10 cellular contexts compared by ENCODE assay signal in genomic region chr21:16420086-16420724, GRCh38.
DNase-seq lines count a peak whose midpoint lies in the region; ATAC-seq, FAIRE-seq and TF ChIP-seq lines count a peak whose summit lies in the region.
"Had no signal": no experiment of that assay in that cellular context is flagged by ENCODE, and none has a peak within 500 bp of the region (broad histone marks: within the 10 kb centered on the region; RNA-seq: fewer than 3 reads in every experiment).

No MANE protein-coding gene starts in this region.

- H3K9me2 ChIP-seq in GM23338 (ENCODE audit: insufficient read depth): no peaks in the 10 kb centered on the region

- H2AK5ac ChIP-seq in H9 (ENCODE audit: insufficient read length, low read length): no peak overlapping the region

- no peaks in the 10 kb centered on the region for H4K20me1 ChIP-seq in keratinocyte (ENCODE audit: control insufficient read depth, extremely low read depth, insufficient read depth, low read length)
- no peaks in the 10 kb centered on the region for H4K20me1 ChIP-seq in GM23338 (replicated peaks; ENCODE audit: insufficient read depth)
- H4K20me1 ChIP-seq in H9 (ENCODE audit: control insufficient read depth, insufficient read depth, insufficient read length): no peaks in the 10 kb centered on the region

- intact Hi-C loops in testis (cut with DNase I; ENCODE audit: low total_unique reads) (no loop called here), posterior vena cava (cut with DNase I) (no loop called here)
- intact Hi-C loops in activated CD4-positive, alpha-beta memory T cell treated with anti-CD3 and anti-CD28 coated beads for 36 hours (cut with micrococcal nuclease): no loop called here

- 3 to 5% methylated on average over 4 of the region's 4 CpGs for WGBS in testis, 2 donors
- no CpG with 5 or more reads among the region's 4 CpGs for WGBS in H9 (ENCODE audit: extremely low coverage, insufficient read length, low lambda C conversion rate)

- H3K27ac Mint-ChIP-seq in GM23338 (no peak overlapping the region), H9 (no peak overlapping the region)
- no peak overlapping the region for H3K27ac Mint-ChIP-seq in activated CD4-positive, alpha-beta memory T cell treated with anti-CD3 and anti-CD28 coated beads for 36 hours

- no peak overlapping the region for H2BK120ac ChIP-seq in H9 (ENCODE audit: low read depth, low read length, poor library complexity, severe bottlenecking)

- H3K56ac ChIP-seq in H9 (ENCODE audit: insufficient read length, low read depth, low read length): no peak overlapping the region

- TF ChIP-seq CTCF in keratinocyte (optimal IDR thresholded peaks at IDR 0.05 in 1 of 3, IDR thresholded peaks at IDR 0.05 in 1 of 3, conservative IDR thresholded peaks at IDR 0.05 in 1 of 3; ENCODE audit: extremely low read depth in 1 of 3, insufficient read depth in 2 of 3, low read length in 3 of 3) (no peak), testis (IDR thresholded peaks at IDR 0.05) (no peak), GM23338 (conservative IDR thresholded peaks at IDR 0.05; ENCODE audit: low read depth in 2 of 2) (no peak), H9 (conservative IDR thresholded peaks at IDR 0.05) (no peak)

- no peaks in the 10 kb centered on the region for H3K36me3 Mint-ChIP-seq in GM23338 (ENCODE audit: low read depth)
- H3K36me3 Mint-ChIP-seq in H9 (ENCODE audit: insufficient read depth in 1 of 3, low read depth in 3 of 3): no peaks in the 10 kb centered on the region
- no peaks in the 10 kb centered on the region for H3K36me3 Mint-ChIP-seq in activated CD4-positive, alpha-beta memory T cell treated with anti-CD3 and anti-CD28 coated beads for 36 hours

- no peak overlapping the region for H2BK5ac ChIP-seq in H9 (ENCODE audit: insufficient read length, low read length)

- H3K4me1 ChIP-seq in keratinocyte (ENCODE audit: control insufficient read depth, extremely low read depth, insufficient read depth, low read length) (peaks cover 6% of the 10 kb centered on the region), testis (peaks cover 6% of the 10 kb centered on the region), GM23338 (ENCODE audit: insufficient read depth) (no peaks in the 10 kb centered on the region), H9 (ENCODE audit: insufficient read depth, low read length) (no peaks in the 10 kb centered on the region)

- H4K5ac ChIP-seq in H9 (ENCODE audit: insufficient read length, low read depth, low read length): no peak overlapping the region

- no peak overlapping the region for H3K9ac ChIP-seq in keratinocyte (ENCODE audit: control insufficient read depth, extremely low read depth, insufficient read depth, low read length)
- H3K9ac ChIP-seq in H9 (ENCODE audit: extremely low read depth, insufficient read length, low read length): no peak overlapping the region

- peak overlapping the region; percentile 72 for H3K4me2 ChIP-seq in keratinocyte (ENCODE audit: control insufficient read depth, extremely low read depth, insufficient read depth, low read depth, low read length)
- H3K4me2 ChIP-seq in GM23338: no peak overlapping the region
- H3K4me2 ChIP-seq in H9 (ENCODE audit: insufficient read depth, insufficient read length, low read length): no peak overlapping the region

- dilution Hi-C loops in keratinocyte (cut with MboI; ENCODE audit: extremely low pct_ligation_motif_present, low sequenced_read_pairs): no loop called here

- TF ChIP-seq POLR2A in testis (IDR thresholded peaks at IDR 0.05): no peak

- no peak overlapping the region for H3K23ac ChIP-seq in H9 (ENCODE audit: insufficient read length, low read depth, low read length)

- H3K27ac ChIP-seq in keratinocyte (ENCODE audit: control insufficient read depth, insufficient read depth, low read length) (no peak overlapping the region), testis (peak overlapping the region; percentile 76 to 93), GM23338 (ENCODE audit: low read depth) (no peak overlapping the region), H9 (ENCODE audit: insufficient read length, low read depth, low read length) (no peak overlapping the region)

- no peaks in the 10 kb centered on the region for H3K9me1 ChIP-seq in keratinocyte (ENCODE audit: control insufficient read depth, extremely low read depth, insufficient read depth, low read length)

- peak overlapping the region; percentile 91 for H2AFZ ChIP-seq in keratinocyte (ENCODE audit: control insufficient read depth, low read length)
- H2AFZ ChIP-seq in GM23338: no peak overlapping the region
- no peak overlapping the region for H2AFZ ChIP-seq in H9 (ENCODE audit: low read length)

- H2BK15ac ChIP-seq in H9 (ENCODE audit: low read depth, low read length): no peak overlapping the region

- H3T11ph ChIP-seq in H9 (ENCODE audit: low read length): no peak overlapping the region

- H3K4ac ChIP-seq in H9 (ENCODE audit: low read depth, low read length): no peak overlapping the region

- no peak overlapping the region for H2BK20ac ChIP-seq in H9 (ENCODE audit: low read depth, low read length, poor library complexity, severe bottlenecking)

- no peaks in the 10 kb centered on the region for H3K9me3 Mint-ChIP-seq in GM23338
- H3K9me3 Mint-ChIP-seq in H9: no peaks in the 10 kb centered on the region; a peak in 1 of 5 replicates
- H3K9me3 Mint-ChIP-seq in activated CD4-positive, alpha-beta memory T cell treated with anti-CD3 and anti-CD28 coated beads for 36 hours: no peaks in the 10 kb centered on the region

- H3K4me1 Mint-ChIP-seq in GM23338: no peaks in the 10 kb centered on the region; the same call in 2 of the 3 replicates
- no peaks in the 10 kb centered on the region for H3K4me1 Mint-ChIP-seq in H9
- H3K4me1 Mint-ChIP-seq in activated CD4-positive, alpha-beta memory T cell treated with anti-CD3 and anti-CD28 coated beads for 36 hours (ENCODE audit: low read depth): no peaks in the 10 kb centered on the region

- no peak overlapping the region for H2BK12ac ChIP-seq in H9 (ENCODE audit: insufficient read length, low read depth, low read length)

- no peaks in the 10 kb centered on the region for H3F3A ChIP-seq in GM23338 (replicated peaks; ENCODE audit: low read depth)

- no peak for ATAC-seq in GM23338

- CTCF ChIA-PET in activated CD4-positive, alpha-beta memory T cell treated with anti-CD3 and anti-CD28 coated beads for 36 hours (lab: Charles Lee): no interaction called here

- no peaks in the 10 kb centered on the region for H3K23me2 ChIP-seq in H9 (ENCODE audit: insufficient read length, low read depth, low read length, poor library complexity, severe bottlenecking)

- H3K36me3 ChIP-seq in keratinocyte (ENCODE audit: control insufficient read depth in 2 of 2, extremely low read depth in 1 of 2, insufficient read depth in 2 of 2, low read length in 2 of 2) (no peaks in the 10 kb centered on the region), testis (ENCODE audit: low read depth, missing control alignments) (no peaks in the 10 kb centered on the region), GM23338 (ENCODE audit: insufficient read depth) (no peaks in the 10 kb centered on the region)

- H3K18ac ChIP-seq in H9 (ENCODE audit: insufficient read length, low read depth, low read length): no peak overlapping the region

- FAIRE-seq in keratinocyte (lab: Jason Lieb, UNC): peak; percentile 57
- FAIRE-seq: H1 had no signal

- DNase-seq in M059J (ENCODE audit: low read depth) (peak; percentile 83), astrocyte of the hippocampus (ENCODE audit: low read depth, low spot score) (peak; percentile 90), keratinocyte (ENCODE audit: low read depth, low spot score) (no peak), testis (peak; percentile 76), GM23338 (ENCODE audit: low spot score) (no peak), H9 (no peak), posterior vena cava (ENCODE audit: low spot score) (no peak)
- no peak for DNase-seq in activated CD4-positive, alpha-beta memory T cell treated with anti-CD3 and anti-CD28 coated beads for 36 hours
- DNase-seq: stimulated activated CD4-positive, alpha-beta T cell treated with anti-CD3 and anti-CD28 coated beads, Interleukin-4, amount 100 ng/mL, for 1 hour had no signal

- no peak overlapping the region for H4K8ac ChIP-seq in H9 (replicated peaks; ENCODE audit: insufficient read length, low read depth, low read length)

- H3K79me2 ChIP-seq in keratinocyte (ENCODE audit: control insufficient read depth, insufficient read depth, low read length) (no peaks in the 10 kb centered on the region), GM23338 (replicated peaks; ENCODE audit: insufficient read depth) (no peaks in the 10 kb centered on the region), H9 (ENCODE audit: insufficient read depth, low read length) (no peaks in the 10 kb centered on the region)

- no peaks in the 10 kb centered on the region for H3K79me1 ChIP-seq in H9 (ENCODE audit: insufficient read depth, low read depth, low read length, poor library complexity, severe bottlenecking)

- H3K4me3 Mint-ChIP-seq in GM23338 (no peak overlapping the region), H9 (no peak overlapping the region)
- H3K4me3 Mint-ChIP-seq in activated CD4-positive, alpha-beta memory T cell treated with anti-CD3 and anti-CD28 coated beads for 36 hours: no peak overlapping the region

- H3K27me3 ChIP-seq in keratinocyte (ENCODE audit: control insufficient read depth, extremely low read depth, insufficient read depth, low read length) (no peaks in the 10 kb centered on the region), testis (no peaks in the 10 kb centered on the region), GM23338 (ENCODE audit: insufficient read depth) (no peaks in the 10 kb centered on the region), H9 (ENCODE audit: insufficient read depth, low read length) (no peaks in the 10 kb centered on the region)

- H3K27me3 Mint-ChIP-seq in GM23338 (ENCODE audit: insufficient read depth, low read depth, poor library complexity): no peaks in the 10 kb centered on the region
- H3K27me3 Mint-ChIP-seq in H9 (ENCODE audit: low read depth): no peaks in the 10 kb centered on the region
- H3K27me3 Mint-ChIP-seq in activated CD4-positive, alpha-beta memory T cell treated with anti-CD3 and anti-CD28 coated beads for 36 hours: no peaks in the 10 kb centered on the region

- H3K9me3 ChIP-seq in keratinocyte (ENCODE audit: control insufficient read depth, low read depth, low read length) (no peaks in the 10 kb centered on the region), testis (no peaks in the 10 kb centered on the region), H9 (ENCODE audit: control insufficient read depth, low read depth, low read length) (no peaks in the 10 kb centered on the region)

- no peak overlapping the region for H3K14ac ChIP-seq in H9 (ENCODE audit: insufficient read depth, low read length)

- POLR2A ChIA-PET in activated CD4-positive, alpha-beta memory T cell treated with anti-CD3 and anti-CD28 coated beads for 36 hours (lab: Charles Lee): no interaction called here

- peak overlapping the region; percentile 16 to 49 (median 49) for H3K4me3 ChIP-seq in keratinocyte (ENCODE audit: control insufficient read depth in 2 of 3, extremely low read depth in 1 of 3, insufficient read depth in 2 of 3, low read depth in 1 of 3, low read length in 3 of 3)
- peak overlapping the region; percentile 54 to 57 for H3K4me3 ChIP-seq in testis
- H3K4me3 ChIP-seq in GM23338: no peak overlapping the region

- no peak overlapping the region for H4K91ac ChIP-seq in H9 (ENCODE audit: insufficient read length, low read depth, low read length)

TF ChIP-seq in GM23338, 12 proteins besides CTCF, POLR2A, EP300 and RAD21 (continues in another document):
- no peak for TF ChIP-seq CREB1 (CRISPR knock-in tag; IDR thresholded peaks at IDR 0.05; ENCODE audit: low read depth)

Comparison
In these comparisons a context has a peak if more than half of its experiments do, and no peak if none do; other contexts are left out.
1. DNase-seq: peak in M059J (single experiment), astrocyte of the hippocampus (single experiment) and testis (single experiment); none in keratinocyte (single experiment), GM23338 (single experiment), H9 (single experiment), posterior vena cava (single experiment) and activated CD4-positive, alpha-beta memory T cell treated with anti-CD3 and anti-CD28 coated beads for 36 hours (single experiment).
2. H3K27ac ChIP-seq: peak in testis (2 of 2); none in keratinocyte (single experiment), GM23338 (single experiment) and H9 (single experiment).